17 cellular contexts compared by ENCODE assay signal in genomic region chr15:35691176-35691761, GRCh38.
DNase-seq lines count a peak whose midpoint lies in the region; ATAC-seq, FAIRE-seq and TF ChIP-seq lines count a peak whose summit lies in the region.
"Had no signal": no experiment of that assay in that cellular context is flagged by ENCODE, and none has a peak within 500 bp of the region (broad histone marks: within the 10 kb centered on the region; RNA-seq: fewer than 3 reads in every experiment).

No MANE protein-coding gene starts in this region.

- peak overlapping the region; percentile 53 to 75 (median 72) for H3K27ac ChIP-seq in upper lobe of left lung
- H3K27ac ChIP-seq: HL-60 had no signal

- H3K27ac Mint-ChIP-seq in osteocyte (ENCODE audit: unreplicated experiment), result peak overlapping the region; percentile 95

- peaks cover 3% of the 10 kb centered on the region for H3K9me3 Mint-ChIP-seq in osteocyte (ENCODE audit: unreplicated experiment)

- no peaks in the 10 kb centered on the region for H3K36me3 ChIP-seq in bronchial epithelial cell (ENCODE audit: control insufficient read depth, insufficient read depth, low read length)
- H3K36me3 ChIP-seq in upper lobe of left lung, result no peaks in the 10 kb centered on the region
- H3K36me3 ChIP-seq: pancreas had no signal

- H3K4me3 Mint-ChIP-seq in osteocyte (ENCODE audit: unreplicated experiment), result no peak overlapping the region

- ATAC-seq in left ventricle myocardium superior (peak; percentile 74), upper lobe of left lung (ENCODE audit: low FRiP score in 2 of 2) (peak in 1 of 2 donors; percentile 48)
- ATAC-seq: activated CD4-positive, CD25-positive, alpha-beta regulatory T cell treated with anti-CD3 and anti-CD28 coated beads, Interleukin-2, amount 50 U/mL, for 24 hours had no signal

- peaks cover 6 to 20% (median 11%) of the 10 kb centered on the region in 4 donors for H3K4me1 ChIP-seq in upper lobe of left lung

- FAIRE-seq in bronchial epithelial cell (lab: Jason Lieb, UNC), result peak; percentile 64
- no peak for FAIRE-seq in frontal cortex (lab: Jason Lieb, UNC)
- FAIRE-seq: pancreas had no signal

- H3K36me3 Mint-ChIP-seq in osteocyte (ENCODE audit: unreplicated experiment), result peaks cover 2% of the 10 kb centered on the region

- peaks cover 50% of the 10 kb centered on the region for H3K4me1 Mint-ChIP-seq in osteocyte (ENCODE audit: unreplicated experiment)

- WGBS in upper lobe of left lung, 2 donors, result 71 to 85% methylated on average over 4 of the region's 4 CpGs

- TF ChIP-seq CTCF in bronchial epithelial cell (IDR thresholded peaks at IDR 0.05; ENCODE audit: insufficient read depth, low read length, severe bottlenecking) (no peak), osteocyte (IDR thresholded peaks at IDR 0.05) (no peak), upper lobe of left lung (IDR thresholded peaks at IDR 0.05) (no peak)

- intact Hi-C loops in left ventricle myocardium superior (cut with micrococcal nuclease), result no loop called here

- no peaks in the 10 kb centered on the region for H3K27me3 Mint-ChIP-seq in osteocyte (ENCODE audit: unreplicated experiment)

- TF ChIP-seq POLR2A in upper lobe of left lung (IDR thresholded peaks at IDR 0.05), result no peak

- H3K4me3 ChIP-seq in bronchial epithelial cell (ENCODE audit: low read depth, low read length) (no peak overlapping the region), upper lobe of left lung (no peak overlapping the region)
- H3K4me3 ChIP-seq: pancreas had no signal

- H3K27me3 ChIP-seq in bronchial epithelial cell (ENCODE audit: control insufficient read depth, insufficient read depth, low read length), result no peaks in the 10 kb centered on the region
- H3K27me3 ChIP-seq in upper lobe of left lung, result no peaks in the 10 kb centered on the region
- H3K27me3 ChIP-seq: pancreas had no signal

- H3K9me3 ChIP-seq in upper lobe of left lung, result no peaks in the 10 kb centered on the region
- H3K9me3 ChIP-seq: pancreas had no signal

- DNase-seq in bronchial epithelial cell (ENCODE audit: low read depth), result no peak
- DNase-seq in left ventricle myocardium superior, result no peak
- DNase-seq in osteocyte (ENCODE audit: extremely low spot score, unreplicated experiment), result no peak
- no peak for DNase-seq in upper lobe of left lung
- no peak for DNase-seq in frontal cortex (ENCODE audit: low spot score in 2 of 2)
- DNase-seq in C1 segment of cervical spinal cord (lab: John Stamatoyannopoulos, UW), result no peak
- DNase-seq in NCI-H226, result no peak
- DNase-seq in T1000 (lab: John Stamatoyannopoulos, UW), result no peak
- DNase-seq: activated CD8-positive, alpha-beta memory T cell treated with anti-CD3 and anti-CD28 coated beads, Interleukin-2, amount 50 U/mL, for 4 hours; activated naive CD4-positive, alpha-beta T cell treated with anti-CD3 and anti-CD28 coated beads, Interleukin-2, amount 50 U/mL, for 16 hours; DND-41; NCI-H2029; NCI-H526; pancreas; trophoblast cell had no signal

- TF ChIP-seq EP300 in upper lobe of left lung (IDR thresholded peaks at IDR 0.05), result no peak
